In the genomic region with DNA sequence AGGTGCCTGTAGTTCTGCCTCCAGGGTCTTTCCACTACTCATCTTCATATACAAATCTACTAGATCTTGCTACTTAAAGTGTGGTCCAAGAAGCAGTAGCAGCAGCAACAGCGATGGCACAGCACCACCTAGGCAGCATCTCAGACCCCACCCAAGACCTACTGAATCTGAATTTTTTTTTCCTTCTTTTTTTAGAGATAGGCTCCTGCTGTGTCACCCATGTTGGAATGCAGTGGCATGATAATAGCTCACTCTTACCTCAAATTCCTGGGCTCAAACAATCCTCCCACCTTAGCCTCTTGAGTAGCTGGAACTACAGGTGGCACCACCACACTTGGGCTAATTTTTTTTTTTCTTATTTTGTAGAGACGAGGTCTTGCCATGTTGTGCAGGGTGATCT, we compare ENCODE assay signal across 19 cellular contexts.
A peak's percentile ranks its signal among the peaks of the same experiment; 100 is the strongest.
DNase-seq lines count a peak whose midpoint lies in the region; ATAC-seq and TF ChIP-seq lines count a peak whose summit lies in the region.
"Had no signal": no experiment of that assay in that cellular context is flagged by ENCODE, and none has a peak within 500 bp of the region (broad histone marks: within the 10 kb centered on the region; RNA-seq: fewer than 3 reads in every experiment).

No MANE protein-coding gene starts in this region.

- CTCF ChIA-PET in SK-N-SH (lab: Yijun Ruan, JAX): interaction anchor here (1.3 kb wide), 1 partner anchor 13 kb away, joined by 3 read pairs; no protein-coding TSS in a partner anchor
- CTCF ChIA-PET in IMR-90 (lab: Yijun Ruan, JAX): interaction anchor here (0.5 kb wide), 1 partner anchor 9 kb away, joined by 4 read pairs; no protein-coding TSS in a partner anchor

- H3K4me3 Mint-ChIP-seq in endodermal cell (no peak overlapping the region), progenitor cell of endocrine pancreas (ENCODE audit: low read depth) (no peak overlapping the region)

- H3K18ac ChIP-seq in IMR-90 (ENCODE audit: low read depth, low read length): no peak overlapping the region

- DNase-seq in SK-N-SH (no peak), IMR-90 (no peak), endodermal cell (peak; percentile 50), progenitor cell of endocrine pancreas (ENCODE audit: low spot score, unreplicated experiment) (no peak), NCI-H345 treated with DMSO at 0.1 percent for 48 hours (lab: John Stamatoyannopoulos, UW; ENCODE audit: unreplicated experiment) (no peak), right atrium auricular region (ENCODE audit: low spot score) (no peak), GM13976 (ENCODE audit: low spot score) (no peak)
- DNase-seq: ACHN, C1 segment of cervical spinal cord, DND-41, KBM-7, MV-4-11, NCI-H524 treated with DMSO at 0.1 percent for 48 hours, SW 1271, T-helper 2 cell had no signal

- no peak overlapping the region for H3K4ac ChIP-seq in IMR-90 (ENCODE audit: low read depth, low read length)

- peaks cover 19% of the 10 kb centered on the region for H3F3A ChIP-seq in SK-N-SH (replicated peaks; ENCODE audit: insufficient read depth)

- peaks cover 0 to 46% of the 10 kb centered on the region in 2 experiments; a peak in 3 of 4 replicates for H3K4me1 ChIP-seq in SK-N-SH (ENCODE audit: control insufficient read depth in 1 of 2, insufficient read depth in 2 of 2, low read depth in 1 of 2, low read length in 1 of 2)
- peaks cover 16% of the 10 kb centered on the region for H3K4me1 ChIP-seq in IMR-90 (ENCODE audit: control insufficient read depth, insufficient read depth, low read length)
- H3K4me1 ChIP-seq in endodermal cell (ENCODE audit: control insufficient read depth, insufficient read depth, low read length): peaks cover 9% of the 10 kb centered on the region
- no peaks in the 10 kb centered on the region for H3K4me1 ChIP-seq in right atrium auricular region
- H3K4me1 ChIP-seq: SJSA1 had no signal

- TF ChIP-seq CTCF in SK-N-SH (IDR thresholded peaks at IDR 0.05): no peak
- no peak for TF ChIP-seq CTCF in IMR-90 (conservative IDR thresholded peaks at IDR 0.05; ENCODE audit: low read depth, low read length)
- TF ChIP-seq CTCF in endodermal cell (conservative IDR thresholded peaks at IDR 0.05): no peak
- TF ChIP-seq CTCF in progenitor cell of endocrine pancreas (IDR thresholded peaks at IDR 0.05; ENCODE audit: unreplicated experiment): no peak
- TF ChIP-seq CTCF in right atrium auricular region (IDR thresholded peaks at IDR 0.05): no peak
- TF ChIP-seq CTCF in GM13976 (IDR thresholded peaks at IDR 0.05; ENCODE audit: borderline replicate concordance, control extremely low read depth, extremely low read depth, insufficient read depth, missing control alignments): no peak

- no TSS peak for BruUV-seq in IMR-90 (replicated peaks; lab: Mats Ljungman, UMichigan)

- peaks cover 4% of the 10 kb centered on the region; the same call in 1 of the 2 replicates for H3K9me1 ChIP-seq in IMR-90 (ENCODE audit: insufficient read depth, low read length)

- H4K91ac ChIP-seq in IMR-90 (ENCODE audit: insufficient read depth, low read depth, low read length): no peak overlapping the region

- H2BK20ac ChIP-seq in IMR-90 (ENCODE audit: low read depth, low read length): no peak overlapping the region; the same call in 1 of the 2 replicates

- no peak overlapping the region for H2BK5ac ChIP-seq in IMR-90 (ENCODE audit: low read depth, low read length, poor library complexity, severe bottlenecking)

- no peak overlapping the region for H4K5ac ChIP-seq in IMR-90 (ENCODE audit: low read depth, low read length)

- no peak overlapping the region for H2BK120ac ChIP-seq in IMR-90 (ENCODE audit: low read depth, low read length)

- no peak for TF ChIP-seq EP300 in SK-N-SH (IDR thresholded peaks at IDR 0.05; ENCODE audit: borderline replicate concordance in 1 of 2, low read depth in 1 of 2, low read length in 1 of 2)

- H4K20me1 ChIP-seq in SK-N-SH (ENCODE audit: insufficient read depth) (no peaks in the 10 kb centered on the region), IMR-90 (ENCODE audit: insufficient read depth, low read length) (no peaks in the 10 kb centered on the region)

- H3K14ac ChIP-seq in IMR-90 (replicated peaks; ENCODE audit: low read depth, low read length): no peak overlapping the region

- H3K27ac ChIP-seq in SK-N-SH (ENCODE audit: low read depth in 2 of 2, low read length in 1 of 2): no peak overlapping the region
- no peak overlapping the region for H3K27ac ChIP-seq in IMR-90 (ENCODE audit: insufficient read depth, low read length)
- H3K27ac ChIP-seq in endodermal cell (ENCODE audit: low read depth, low read length): no peak overlapping the region
- no peak overlapping the region for H3K27ac ChIP-seq in right atrium auricular region
- H3K27ac ChIP-seq: RWPE1, SJSA1 had no signal

- no peak overlapping the region for H3K56ac ChIP-seq in IMR-90 (ENCODE audit: extremely low read depth, insufficient read depth, low read length)

- intact Hi-C loops in IMR-90 (cut with micrococcal nuclease): no loop called here

- H3K79me1 ChIP-seq in IMR-90 (ENCODE audit: low read depth in 1 of 2, low read length in 2 of 2): no peaks in the 10 kb centered on the region

- no peak overlapping the region for H3K23ac ChIP-seq in IMR-90 (ENCODE audit: low read depth, low read length)

- no peak overlapping the region for H2AK9ac ChIP-seq in IMR-90 (replicated peaks; ENCODE audit: low read depth, low read length, poor library complexity)

- H2AFZ ChIP-seq in SK-N-SH (ENCODE audit: low read depth) (peak overlapping the region; percentile 18; the same call in 1 of the 2 replicates), IMR-90 (replicated peaks; ENCODE audit: low read length, poor library complexity) (no peak overlapping the region)

- dilution Hi-C loops in IMR-90 (cut with HindIII; ENCODE audit: low sequenced_read_pairs, unreplicated experiment): no loop called here

- TF ChIP-seq POLR2A in IMR-90 (IDR thresholded peaks at IDR 0.05; ENCODE audit: low read depth, low read length): no peak

- H3K9me3 Mint-ChIP-seq in endodermal cell: peaks cover 16% of the 10 kb centered on the region
- peaks cover 19% of the 10 kb centered on the region for H3K9me3 Mint-ChIP-seq in progenitor cell of endocrine pancreas (ENCODE audit: low read depth)

- H3K27me3 Mint-ChIP-seq in endodermal cell (ENCODE audit: insufficient read depth) (peaks cover 4% of the 10 kb centered on the region), progenitor cell of endocrine pancreas (no peaks in the 10 kb centered on the region)

- no peak overlapping the region for H4K8ac ChIP-seq in IMR-90 (ENCODE audit: low read depth in 2 of 2, low read length in 2 of 2)

- H3K36me3 ChIP-seq in SK-N-SH (replicated peaks in 1 of 2; ENCODE audit: control insufficient read depth in 1 of 2, insufficient read depth in 2 of 2, low read length in 1 of 2): no peaks in the 10 kb centered on the region
- H3K36me3 ChIP-seq in IMR-90 (ENCODE audit: control insufficient read depth, insufficient read depth, low read length): no peaks in the 10 kb centered on the region
- no peaks in the 10 kb centered on the region for H3K36me3 ChIP-seq in endodermal cell (ENCODE audit: control insufficient read depth, insufficient read depth, low read length)
- H3K36me3 ChIP-seq in right atrium auricular region: no peaks in the 10 kb centered on the region
- H3K36me3 ChIP-seq: HAP-1, SJSA1 had no signal

- H3K36me3 Mint-ChIP-seq in endodermal cell (ENCODE audit: low read depth) (no peaks in the 10 kb centered on the region), progenitor cell of endocrine pancreas (ENCODE audit: insufficient read depth) (no peaks in the 10 kb centered on the region)

- H3K27ac Mint-ChIP-seq in endodermal cell (no peak overlapping the region), progenitor cell of endocrine pancreas (peak overlapping the region; percentile 85)

- POLR2A ChIA-PET in SK-N-SH (lab: Yijun Ruan, JAX): no interaction called here
- POLR2A ChIA-PET in IMR-90 (lab: Charles Lee; ENCODE audit: unreplicated experiment): no interaction called here

- no peak overlapping the region for H2BK15ac ChIP-seq in IMR-90 (ENCODE audit: low read depth, low read length)

- H2AK5ac ChIP-seq in IMR-90 (ENCODE audit: low read depth, low read length): 0 out of 2 replicates have a peak overlapping the region, but pooled peaks have one; percentile 47

- TF ChIP-seq RAD21 in SK-N-SH (IDR thresholded peaks at IDR 0.05; ENCODE audit: low read length) (no peak), IMR-90 (IDR thresholded peaks at IDR 0.05; ENCODE audit: low read length) (no peak)

- H3K9me3 ChIP-seq in SK-N-SH (no peaks in the 10 kb centered on the region), IMR-90 (ENCODE audit: control insufficient read depth, insufficient read depth, low read length) (no peaks in the 10 kb centered on the region), endodermal cell (ENCODE audit: control insufficient read depth, low read length) (peaks cover 26% of the 10 kb centered on the region), right atrium auricular region (no peaks in the 10 kb centered on the region)
- H3K9me3 ChIP-seq: HAP-1, SJSA1 had no signal

- H3K4me1 Mint-ChIP-seq in endodermal cell: peaks cover 15% of the 10 kb centered on the region
- peaks cover 23% of the 10 kb centered on the region for H3K4me1 Mint-ChIP-seq in progenitor cell of endocrine pancreas (ENCODE audit: low read depth)

- WGBS in SK-N-SH (ENCODE audit: low lambda C conversion rate): 86% methylated on average over 2 of the region's 2 CpGs
- WGBS in IMR-90 (ENCODE audit: extremely low coverage in 2 of 2, insufficient read length in 1 of 2), 2 experiments: 100% methylated on average over 1 of the region's 2 CpGs; no CpG with 5 or more reads in 1 of the 2 experiments
- 70 to 91% methylated on average over 2 of the region's 2 CpGs for WGBS in endodermal cell (ENCODE audit: insufficient coverage in 1 of 2, insufficient read length in 1 of 2), 2 experiments

- ATAC-seq in SK-N-SH treated with all-trans-retinoic acid at 6 μM for 48 hours (no peak), IMR-90 (ENCODE audit: low read depth) (no peak)

- no peaks in the 10 kb centered on the region for H3K79me2 ChIP-seq in SK-N-SH (ENCODE audit: insufficient read depth)

- in situ Hi-C loops in IMR-90 (cut with MboI; ENCODE audit: low sequenced_read_pairs): no loop called here
- in situ Hi-C loops in GM13976 (cut with MboI; ENCODE audit: low sequenced_read_pairs, unreplicated experiment): no loop called here

- H3K27me3 ChIP-seq in SK-N-SH (ENCODE audit: insufficient read depth) (no peaks in the 10 kb centered on the region), IMR-90 (ENCODE audit: control insufficient read depth, insufficient read depth, low read length) (no peaks in the 10 kb centered on the region), endodermal cell (ENCODE audit: control insufficient read depth, insufficient read depth, low read length, poor library complexity, severe bottlenecking) (no peaks in the 10 kb centered on the region), right atrium auricular region (no peaks in the 10 kb centered on the region)
- H3K27me3 ChIP-seq: SJSA1 had no signal

- H3K4me3 ChIP-seq in SK-N-SH (ENCODE audit: low read depth in 2 of 2, low read length in 1 of 2) (no peak overlapping the region), IMR-90 (ENCODE audit: insufficient read depth, low read depth, low read length) (no peak overlapping the region), endodermal cell (ENCODE audit: low read length) (no peak overlapping the region), right atrium auricular region (no peak overlapping the region)
- H3K4me3 ChIP-seq: HAP-1, SJSA1 had no signal

- H3K9me2 ChIP-seq in SK-N-SH: no peaks in the 10 kb centered on the region

- H3K9ac ChIP-seq in SK-N-SH: no peak overlapping the region
- no peak overlapping the region for H3K9ac ChIP-seq in IMR-90 (ENCODE audit: low read depth, low read length)
- H3K9ac ChIP-seq in endodermal cell (ENCODE audit: extremely low read depth, low read length, poor library complexity, severe bottlenecking): no peak overlapping the region

- no peak overlapping the region for H3K4me2 ChIP-seq in SK-N-SH
- H3K4me2 ChIP-seq in IMR-90 (ENCODE audit: low read depth, low read length): no peak overlapping the region
